ENCODE assay signal across 16 cellular contexts in genomic region chr3:170768334-170768801, GRCh38.
DNase-seq lines count a peak whose midpoint lies in the region; ATAC-seq and TF ChIP-seq lines count a peak whose summit lies in the region.
"Had no signal": no experiment of that assay in that cellular context is flagged by ENCODE, and none has a peak within 500 bp of the region (broad histone marks: within the 10 kb centered on the region; RNA-seq: fewer than 3 reads in every experiment).

No MANE protein-coding gene starts in this region.

- H3K36me3 ChIP-seq in adipocyte (ENCODE audit: control insufficient read depth, insufficient read depth, low read length, severe bottlenecking): no peaks in the 10 kb centered on the region
- H3K36me3 ChIP-seq in upper lobe of right lung: no peaks in the 10 kb centered on the region

- H3K27ac ChIP-seq in upper lobe of right lung: no peak overlapping the region
- H3K27ac ChIP-seq: testis had no signal

- ATAC-seq in left ventricle myocardium superior (peak; percentile 43), Right ventricle myocardium inferior (no peak), upper lobe of right lung (peak; percentile 26), left colon (no peak), HG02852 (IDR thresholded peaks at IDR 0.05; ENCODE audit: unreplicated experiment) (no peak), HG02884 (IDR thresholded peaks at IDR 0.05; ENCODE audit: unreplicated experiment) (no peak)

- TF ChIP-seq CTCF in upper lobe of right lung (IDR thresholded peaks at IDR 0.05): no peak

- H3K9me3 ChIP-seq in adipocyte (ENCODE audit: control insufficient read depth, low read length): no peaks in the 10 kb centered on the region
- no peaks in the 10 kb centered on the region for H3K9me3 ChIP-seq in upper lobe of right lung
- H3K9me3 ChIP-seq: testis had no signal

- intact Hi-C loops in left ventricle myocardium superior (cut with micrococcal nuclease) (no loop called here), Right ventricle myocardium inferior (cut with DNase I) (no loop called here), upper lobe of right lung (cut with DNase I) (no loop called here), left colon (cut with DNase I, micrococcal nuclease) (no loop called here)

- H3K4me1 ChIP-seq in adipocyte (ENCODE audit: control insufficient read depth, insufficient read depth, low read length) (peaks cover 19% of the 10 kb centered on the region), upper lobe of right lung (no peaks in the 10 kb centered on the region)

- H3K27me3 ChIP-seq in adipocyte (replicated peaks; ENCODE audit: control insufficient read depth, insufficient read depth, low read length) (no peaks in the 10 kb centered on the region), upper lobe of right lung (no peaks in the 10 kb centered on the region)
- H3K27me3 ChIP-seq: testis had no signal

- no peak for DNase-seq in left ventricle myocardium superior
- no peak for DNase-seq in Right ventricle myocardium inferior (ENCODE audit: missing footprints)
- DNase-seq in adipocyte (ENCODE audit: low read depth): no peak
- peak; percentile 44 for DNase-seq in inferior parietal cortex (ENCODE audit: extremely low spot score)
- no peak for DNase-seq in upper lobe of right lung
- no peak for DNase-seq in left colon
- DNase-seq: activated CD4-positive, alpha-beta T cell treated with anti-CD3 and anti-CD28 coated beads for 4 hours; activated naive CD4-positive, alpha-beta T cell treated with Interleukin-2 at 50 U/mL for 16 hours; effector memory CD4-positive, alpha-beta T cell; GF-D8; NCI-H2029; SHP77; stimulated activated CD4-positive, alpha-beta T cell treated with anti-CD3 and anti-CD28 coated beads, Interleukin-4, amount 100 ng/mL, for 24 hours; testis had no signal

- peak overlapping the region; percentile 19 for H3K9ac ChIP-seq in adipocyte (ENCODE audit: low read length)

- H3K4me3 ChIP-seq in adipocyte (ENCODE audit: low read length) (no peak overlapping the region), upper lobe of right lung (no peak overlapping the region)
- H3K4me3 ChIP-seq: testis had no signal

Comparison
In these comparisons a context has a peak if more than half of its experiments do, and no peak if none do; other contexts are left out.
1. ATAC-seq: peak in left ventricle myocardium superior (single experiment) and upper lobe of right lung (single experiment); none in Right ventricle myocardium inferior (single experiment), left colon (single experiment), HG02852 (single experiment) and HG02884 (single experiment).